ENCODE assay signal across 8 cellular contexts in the genomic region with DNA sequence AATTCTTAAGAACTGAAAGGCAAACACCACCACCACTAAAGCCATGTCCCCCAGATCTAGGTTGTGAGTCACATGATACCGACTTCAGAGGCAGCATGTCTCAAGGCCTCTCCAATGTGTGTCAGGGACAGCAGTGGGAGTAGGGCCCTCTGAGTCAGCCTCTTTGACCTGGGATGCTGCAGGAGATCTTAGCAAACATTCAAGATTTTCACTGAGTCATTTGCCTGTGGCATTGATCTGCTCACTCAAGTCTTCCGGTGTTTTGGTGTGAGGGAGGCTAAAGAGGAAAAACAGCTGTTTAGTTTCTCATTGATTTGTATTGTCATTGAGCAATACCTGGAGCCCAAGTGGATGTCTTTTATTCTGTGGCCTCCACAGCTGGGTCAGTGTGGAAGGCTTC. TPM values are rescaled to one million over a fixed set of nuclear protein-coding genes. Genes with fewer than 3 reads are reported as not detected.
DNase-seq lines count a peak whose midpoint lies in the region; ATAC-seq and TF ChIP-seq lines count a peak whose summit lies in the region.

No MANE protein-coding gene starts in this region.

- H3K27me3 ChIP-seq in IMR-90 (ENCODE audit: control insufficient read depth, insufficient read depth, low read length) = no peaks in the 10 kb centered on the region

- H3K79me1 ChIP-seq in IMR-90 (ENCODE audit: low read depth in 1 of 2, low read length in 2 of 2) = peaks cover 0 to 4% of the 10 kb centered on the region in 2 experiments; a peak in 1 of 4 replicates

- no CpG with 5 or more reads among the region's 2 CpGs for WGBS in IMR-90 (ENCODE audit: extremely low coverage in 2 of 2, insufficient read length in 1 of 2), 2 experiments

- in situ Hi-C loops in IMR-90 (cut with MboI; ENCODE audit: low sequenced_read_pairs) = loop anchor here (25.0 kb wide), 1 partner anchor 820 kb away; no protein-coding TSS in a partner anchor

- peaks cover 9% of the 10 kb centered on the region for H3K4me1 ChIP-seq in IMR-90 (ENCODE audit: control insufficient read depth, insufficient read depth, low read length)

- peak overlapping the region; percentile 67 for H3K27ac Mint-ChIP-seq in activated CD8-positive, alpha-beta T cell treated with anti-CD3 and anti-CD28 coated beads for 36 hours

- peak overlapping the region; percentile 19; the same call in 1 of the 2 replicates for H4K5ac ChIP-seq in IMR-90 (ENCODE audit: low read depth, low read length)

- H3K4me2 ChIP-seq in IMR-90 (ENCODE audit: low read depth, low read length) = no peak overlapping the region

- H2AFZ ChIP-seq in IMR-90 (replicated peaks; ENCODE audit: low read length, poor library complexity) = peak overlapping the region; percentile 68

- H2AK5ac ChIP-seq in IMR-90 (ENCODE audit: low read depth, low read length) = no peak overlapping the region

- peaks cover 14% of the 10 kb centered on the region for H3K4me1 Mint-ChIP-seq in activated CD8-positive, alpha-beta T cell treated with anti-CD3 and anti-CD28 coated beads for 36 hours (ENCODE audit: low read depth)

- no peak overlapping the region for H3K23ac ChIP-seq in IMR-90 (ENCODE audit: low read depth, low read length)

- BruUV-seq in IMR-90 (replicated peaks; lab: Mats Ljungman, UMichigan) = no TSS peak

- peak overlapping the region; percentile 51 for H2BK20ac ChIP-seq in IMR-90 (ENCODE audit: low read depth, low read length)

- no peaks in the 10 kb centered on the region for H3K36me3 ChIP-seq in IMR-90 (ENCODE audit: control insufficient read depth, insufficient read depth, low read length)

- H3K27ac ChIP-seq in IMR-90 (ENCODE audit: insufficient read depth, low read length) (peak overlapping the region; percentile 35; the same call in 1 of the 2 replicates), substantia nigra (ENCODE audit: low read depth, low read length, poor library complexity, severe bottlenecking) (no peak overlapping the region)

- peak overlapping the region; percentile 81 for H2BK5ac ChIP-seq in IMR-90 (ENCODE audit: low read depth, low read length, poor library complexity, severe bottlenecking)

- dilution Hi-C loops in IMR-90 (cut with HindIII; ENCODE audit: low sequenced_read_pairs, unreplicated experiment) = no loop called here

- no peak overlapping the region for H3K14ac ChIP-seq in IMR-90 (replicated peaks; ENCODE audit: low read depth, low read length)

- TF ChIP-seq CTCF in IMR-90 (conservative IDR thresholded peaks at IDR 0.05; ENCODE audit: low read depth, low read length) = no peak
- TF ChIP-seq CTCF in activated CD8-positive, alpha-beta T cell treated with anti-CD3 and anti-CD28 coated beads for 36 hours (IDR thresholded peaks at IDR 0.05) = no peak
- no peak for TF ChIP-seq CTCF in fibroblast of pulmonary artery (IDR thresholded peaks at IDR 0.05; ENCODE audit: low read length, missing control alignments)

- no peak overlapping the region for H2BK15ac ChIP-seq in IMR-90 (ENCODE audit: low read depth, low read length)

- POLR2A ChIA-PET in IMR-90 (lab: Charles Lee; ENCODE audit: unreplicated experiment) = interaction anchor here (0.6 kb wide), 1 partner anchor 196 kb away, joined by 3 read pairs; no protein-coding TSS in a partner anchor
- POLR2A ChIA-PET in activated CD8-positive, alpha-beta T cell treated with anti-CD3 and anti-CD28 coated beads for 36 hours (lab: Charles Lee) = no interaction called here

- TF ChIP-seq RAD21 in IMR-90 (IDR thresholded peaks at IDR 0.05; ENCODE audit: low read length) = peak; percentile 20; the same call in 1 of the 2 replicates

- 0 out of 2 replicates have a peak overlapping the region, but pooled peaks have one; percentile 1 for H4K91ac ChIP-seq in IMR-90 (ENCODE audit: insufficient read depth, low read depth, low read length)

- ATAC-seq in IMR-90 (ENCODE audit: low read depth) = peak; percentile 74
- peak; percentile 97 for ATAC-seq in activated CD8-positive, alpha-beta T cell treated with anti-CD3 and anti-CD28 coated beads for 36 hours
- ATAC-seq in GM19035 (IDR thresholded peaks at IDR 0.05; ENCODE audit: unreplicated experiment) = no peak

- DNase-seq in IMR-90 (peak; percentile 97), fibroblast of pulmonary artery (ENCODE audit: low read depth) (peak; percentile 92), NCI-H146 (lab: John Stamatoyannopoulos, UW) (no peak), substantia nigra (lab: John Stamatoyannopoulos, UW) (no peak), retina (no peak)
- DNase-seq in activated CD8-positive, alpha-beta T cell treated with anti-CD3 and anti-CD28 coated beads for 36 hours = peak; percentile 65
- DNase-seq in stimulated activated CD4-positive, alpha-beta T cell treated with anti-CD3 and anti-CD28 coated beads, Interleukin-2, amount 100 ng/mL, for 4 hours (ENCODE audit: low read depth) = peak; percentile 49

- H3K36me3 Mint-ChIP-seq in activated CD8-positive, alpha-beta T cell treated with anti-CD3 and anti-CD28 coated beads for 36 hours (ENCODE audit: low read depth) = no peaks in the 10 kb centered on the region

- H3K9me1 ChIP-seq in IMR-90 (ENCODE audit: insufficient read depth, low read length) = peaks cover 8% of the 10 kb centered on the region

- H3K27me3 Mint-ChIP-seq in activated CD8-positive, alpha-beta T cell treated with anti-CD3 and anti-CD28 coated beads for 36 hours = no peaks in the 10 kb centered on the region

- H3K56ac ChIP-seq in IMR-90 (ENCODE audit: extremely low read depth, insufficient read depth, low read length) = peak overlapping the region; percentile 7; the same call in 1 of the 2 replicates

- no peak overlapping the region for H3K9ac ChIP-seq in IMR-90 (ENCODE audit: low read depth, low read length)

- peak overlapping the region; percentile 69 for H2BK120ac ChIP-seq in IMR-90 (ENCODE audit: low read depth, low read length)

- no peak overlapping the region for H3K4me3 Mint-ChIP-seq in activated CD8-positive, alpha-beta T cell treated with anti-CD3 and anti-CD28 coated beads for 36 hours

- H3K18ac ChIP-seq in IMR-90 (ENCODE audit: low read depth, low read length) = peak overlapping the region; percentile 35; the same call in 1 of the 2 replicates

- H3K9me3 ChIP-seq in IMR-90 (ENCODE audit: control insufficient read depth, insufficient read depth, low read length) = no peaks in the 10 kb centered on the region

- no peaks in the 10 kb centered on the region for H3K9me3 Mint-ChIP-seq in activated CD8-positive, alpha-beta T cell treated with anti-CD3 and anti-CD28 coated beads for 36 hours

- TF ChIP-seq POLR2A in IMR-90 (IDR thresholded peaks at IDR 0.05; ENCODE audit: low read depth, low read length) = no peak

- H3K4ac ChIP-seq in IMR-90 (ENCODE audit: low read depth, low read length) = peak overlapping the region; percentile 44

- H3K4me3 ChIP-seq in IMR-90 (ENCODE audit: insufficient read depth, low read depth, low read length) (no peak overlapping the region), fibroblast of pulmonary artery (replicated peaks; ENCODE audit: low read depth, low read length) (no peak overlapping the region)

- no peak overlapping the region for H2AK9ac ChIP-seq in IMR-90 (replicated peaks; ENCODE audit: low read depth, low read length, poor library complexity)

- CTCF ChIA-PET in IMR-90 (lab: Yijun Ruan, JAX) = interaction anchor here (1.1 kb wide), 1 partner anchor 35 kb away, joined by 3 read pairs; no protein-coding TSS in a partner anchor
- CTCF ChIA-PET in activated CD8-positive, alpha-beta T cell treated with anti-CD3 and anti-CD28 coated beads for 36 hours (lab: Charles Lee) = interaction anchor here (1.1 kb wide), 1 partner anchor 32 kb away, joined by 3 read pairs; no protein-coding TSS in a partner anchor

- 0 out of 4 replicates have a peak overlapping the region, but pooled peaks of 1 of the 2 experiments have one; percentile 44 for H4K8ac ChIP-seq in IMR-90 (ENCODE audit: low read depth in 2 of 2, low read length in 2 of 2)

- intact Hi-C loops in IMR-90 (cut with micrococcal nuclease) = loop anchor here (10.0 kb wide), 1 partner anchor 83 kb away; no protein-coding TSS in a partner anchor
- intact Hi-C loops in activated CD8-positive, alpha-beta T cell treated with anti-CD3 and anti-CD28 coated beads for 36 hours (cut with micrococcal nuclease) = no loop called here

- H4K20me1 ChIP-seq in IMR-90 (ENCODE audit: insufficient read depth, low read length) = no peaks in the 10 kb centered on the region

TF ChIP-seq in IMR-90, 13 proteins besides CTCF, POLR2A, EP300 and RAD21 (continues in another document):
- TF ChIP-seq MAZ (IDR thresholded peaks at IDR 0.05; ENCODE audit: borderline replicate concordance, low read depth, low read length) (no peak), SMC3 (IDR thresholded peaks at IDR 0.05; ENCODE audit: low read depth, low read length) (no peak), BHLHE40 (IDR thresholded peaks at IDR 0.05; ENCODE audit: low read depth, low read length) (peak; percentile 64), CHD1 (IDR thresholded peaks at IDR 0.05; ENCODE audit: low read depth, low read length) (no peak), RFX5 (IDR thresholded peaks at IDR 0.05; ENCODE audit: low read depth, low read length) (no peak), MXI1 (IDR thresholded peaks at IDR 0.05; ENCODE audit: borderline replicate concordance, low read depth, low read length) (peak; percentile 58; the same call in 1 of the 2 replicates), RCOR1 (IDR thresholded peaks at IDR 0.05; ENCODE audit: insufficient replicate concordance, low read length) (no peak), CEBPB (IDR thresholded peaks at IDR 0.05; ENCODE audit: low read depth, low read length) (peak; percentile 96), FOS (IDR thresholded peaks at IDR 0.05; ENCODE audit: low read depth, low read length) (peak; percentile 92), NFE2L2 (IDR thresholded peaks at IDR 0.05; ENCODE audit: low read depth, low read length) (peak; percentile 78), USF2 (IDR thresholded peaks at IDR 0.05; ENCODE audit: low read depth, low read length) (peak; percentile 82), MAFK (IDR thresholded peaks at IDR 0.05; ENCODE audit: low read depth, low read length) (peak; percentile 36)

RNA-seq across cellular contexts. Expression of gene TMC1, which starts 36.1 kb away (rescaled TPM):
- total RNA-seq in IMR-90 (2012; rRNA removed) = not detected in 2 replicates
- not detected in 2 replicates for polyA plus RNA-seq in IMR-90 (2012; rRNA removed)
- polyA plus RNA-seq in IMR-90 (2012; cell fraction: cytosol; rRNA removed) = not detected in 2 replicates
- polyA plus RNA-seq in IMR-90 (2012; cell fraction: nucleus; rRNA removed; ENCODE audit: low replicate concordance) = 0.11 TPM in 1 of 2 replicates, not detected in the other
- total RNA-seq in activated CD8-positive, alpha-beta T cell treated with anti-CD3 and anti-CD28 coated beads for 36 hours = under 1 TPM in 1 of 2 experiments, not detected in 1; 0.38 TPM

Comparison
In these comparisons a context has a peak if more than half of its experiments do, and no peak if none do; other contexts are left out.
1. DNase-seq: peak in IMR-90 (single experiment), activated CD8-positive, alpha-beta T cell treated with anti-CD3 and anti-CD28 coated beads for 36 hours (single experiment), fibroblast of pulmonary artery (single experiment) and stimulated activated CD4-positive, alpha-beta T cell treated with anti-CD3 and anti-CD28 coated beads, Interleukin-2, amount 100 ng/mL, for 4 hours (single experiment); none in NCI-H146 (single experiment), substantia nigra (0 of 49) and retina (single experiment).